In the genomic region with DNA sequence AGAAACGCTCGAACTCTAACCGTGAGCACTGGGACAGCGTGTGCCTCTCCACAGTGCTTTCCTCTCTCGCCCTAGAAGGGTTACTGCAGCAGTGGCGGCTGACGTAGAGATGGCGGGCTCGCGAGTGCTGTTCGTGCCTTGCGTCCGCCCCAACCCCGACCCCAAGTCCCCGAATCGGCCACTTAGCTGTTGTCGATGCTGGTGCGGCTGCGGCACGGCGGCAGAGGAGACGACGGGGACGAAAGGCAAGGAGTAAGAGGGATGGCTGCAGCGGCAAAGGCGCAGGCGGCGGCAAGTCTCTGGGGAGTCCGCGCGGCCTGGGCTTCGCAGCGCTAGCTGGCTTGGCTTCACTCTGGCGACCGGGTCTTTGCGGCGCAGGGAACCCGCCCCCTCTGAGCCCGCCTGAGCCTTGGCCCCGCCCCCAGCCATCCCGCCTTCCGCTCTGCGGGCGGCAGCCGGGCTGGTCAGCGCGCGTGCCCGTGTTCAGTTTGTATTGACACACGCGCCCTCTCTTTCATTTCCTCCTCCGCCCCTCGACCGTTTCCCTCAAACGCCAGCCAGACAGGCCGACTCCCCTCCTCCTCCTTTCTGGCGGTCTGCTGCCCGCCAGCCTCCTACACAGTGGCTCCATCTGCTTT, we compare ENCODE assay signal across 8 cellular contexts. TPM values are rescaled to one million over a fixed set of nuclear protein-coding genes. Genes with fewer than 3 reads are reported as not detected.
DNase-seq lines count a peak whose midpoint lies in the region; ATAC-seq and TF ChIP-seq lines count a peak whose summit lies in the region.

TSS of gene SPIN4 (minus strand) at position 354 of the 638 bp plus-strand sequence. CDS start 513 bp downstream, outside the sequence.

- H3K27me3 Mint-ChIP-seq in endothelial cell (ENCODE audit: unreplicated experiment) (peaks cover 2% of the 10 kb centered on the region), mesothelial cell of epicardium (ENCODE audit: low read depth) (no peaks in the 10 kb centered on the region)

- peak within 1 kb of the TSS; percentile 91 for H3K27ac Mint-ChIP-seq in endothelial cell (ENCODE audit: unreplicated experiment)
- peak within 1 kb of the TSS; percentile 85 for H3K27ac Mint-ChIP-seq in mesothelial cell of epicardium

- TF ChIP-seq CTCF in endothelial cell (IDR thresholded peaks at IDR 0.05; ENCODE audit: unreplicated experiment) (no peak), mesothelial cell of epicardium (IDR thresholded peaks at IDR 0.05; ENCODE audit: unreplicated experiment) (no peak)

- H3K36me3 Mint-ChIP-seq in endothelial cell (ENCODE audit: low read depth, unreplicated experiment) (peaks cover 14% of the 10 kb centered on the region), mesothelial cell of epicardium (no peaks in the 10 kb centered on the region)

- ATAC-seq in GM19468 (IDR thresholded peaks at IDR 0.05; ENCODE audit: extremely low read depth, unreplicated experiment): peak; percentile 68

- no peaks in the 10 kb centered on the region for H3K9me3 Mint-ChIP-seq in endothelial cell (ENCODE audit: unreplicated experiment)
- H3K9me3 Mint-ChIP-seq in mesothelial cell of epicardium: peaks cover 25% of the 10 kb centered on the region

- DNase-seq in COLO829 (ENCODE audit: low spot score): peak; percentile 82
- DNase-seq in HS-27A (ENCODE audit: low read depth): peak; percentile 62
- DNase-seq in NOMO-1 (lab: John Stamatoyannopoulos, UW; ENCODE audit: unreplicated experiment in 2 of 2): peak; percentile 74 to 83
- peak; percentile 17 for DNase-seq in activated CD8-positive, alpha-beta memory T cell treated with anti-CD3 and anti-CD28 coated beads, Interleukin-2, amount 50 U/mL, for 24 hours (ENCODE audit: extremely low read depth)
- peak; percentile 86 for DNase-seq in endothelial cell (ENCODE audit: low spot score)
- peak; percentile 67 to 83 for DNase-seq in mesothelial cell of epicardium (ENCODE audit: low spot score in 2 of 2, unreplicated experiment in 2 of 2)
- peak; percentile 64 to 69 for DNase-seq in stimulated activated CD8-positive, alpha-beta memory T cell treated with anti-CD3 and anti-CD28 coated beads, Interleukin-15, amount 100 ng/mL, for 48 hours (ENCODE audit: low read depth in 2 of 2)

- H3K4me1 Mint-ChIP-seq in endothelial cell (ENCODE audit: unreplicated experiment) (peaks cover 10% of the 10 kb centered on the region), mesothelial cell of epicardium (peaks cover 17% of the 10 kb centered on the region)

- H3K4me3 Mint-ChIP-seq in endothelial cell (ENCODE audit: unreplicated experiment): peak within 1 kb of the TSS; percentile 98
- peak within 1 kb of the TSS; percentile 87 for H3K4me3 Mint-ChIP-seq in mesothelial cell of epicardium

RNA-seq across cellular contexts. Expression of gene SPIN4, which starts in this region (rescaled TPM):
- total RNA-seq in endothelial cell (ENCODE audit: unreplicated experiment) (135 TPM), mesothelial cell of epicardium (9.5 to 9.9 TPM (median 9.9 TPM) in 3 replicates)

Comparison
In these comparisons a context has a peak if more than half of its experiments do, and no peak if none do; other contexts are left out.
1. Peak in every context shown above with its lines: DNase-seq and ATAC-seq.
2. RNA of gene SPIN4 (total RNA-seq): 135 TPM in endothelial cell (single experiment); 9.5 to 9.9 TPM in mesothelial cell of epicardium; every median in the first group is over 10 times any median in the second.
3. DNase-seq: peak in every context shown above with its lines; median percentile 86 in endothelial cell; 82 in COLO829; 78 in NOMO-1; 75 in mesothelial cell of epicardium; 66 in stimulated activated CD8-positive, alpha-beta memory T cell treated with anti-CD3 and anti-CD28 coated beads, Interleukin-15, amount 100 ng/mL, for 48 hours; 62 in HS-27A; 17 in activated CD8-positive, alpha-beta memory T cell treated with anti-CD3 and anti-CD28 coated beads, Interleukin-2, amount 50 U/mL, for 24 hours.